ENCODE assay signal across 2 cellular contexts in the genomic region with DNA sequence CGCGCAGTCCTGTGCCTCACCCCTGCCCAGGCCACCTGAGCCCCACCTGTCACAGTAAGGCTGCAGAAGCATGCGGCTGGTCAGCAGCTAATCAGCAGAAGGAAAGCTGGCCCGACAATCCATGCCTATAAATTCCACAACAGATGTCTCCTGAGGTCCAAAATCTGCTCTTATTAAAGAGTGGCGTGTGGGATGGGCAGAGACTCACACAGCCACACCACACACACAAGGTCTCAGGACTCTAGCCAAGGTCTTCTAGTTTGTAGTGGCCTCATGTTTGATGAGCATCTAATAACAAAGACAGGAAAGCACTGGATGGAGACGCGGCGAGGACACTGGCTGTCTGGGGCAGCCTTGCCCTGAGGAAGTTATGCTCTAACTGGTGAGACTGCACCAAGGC.
TF ChIP-seq lines count a peak whose summit lies in the region.

No MANE protein-coding gene starts in this region.

TF ChIP-seq in GM23338, 12 proteins besides CTCF, POLR2A, EP300 and RAD21:
- no peak for TF ChIP-seq JUNB (IDR thresholded peaks at IDR 0.05; ENCODE audit: unreplicated experiment)
- TF ChIP-seq ZNF331 (CRISPR knock-in tag; IDR thresholded peaks at IDR 0.05; ENCODE audit: low read depth): no peak
- TF ChIP-seq, protein P1, sequence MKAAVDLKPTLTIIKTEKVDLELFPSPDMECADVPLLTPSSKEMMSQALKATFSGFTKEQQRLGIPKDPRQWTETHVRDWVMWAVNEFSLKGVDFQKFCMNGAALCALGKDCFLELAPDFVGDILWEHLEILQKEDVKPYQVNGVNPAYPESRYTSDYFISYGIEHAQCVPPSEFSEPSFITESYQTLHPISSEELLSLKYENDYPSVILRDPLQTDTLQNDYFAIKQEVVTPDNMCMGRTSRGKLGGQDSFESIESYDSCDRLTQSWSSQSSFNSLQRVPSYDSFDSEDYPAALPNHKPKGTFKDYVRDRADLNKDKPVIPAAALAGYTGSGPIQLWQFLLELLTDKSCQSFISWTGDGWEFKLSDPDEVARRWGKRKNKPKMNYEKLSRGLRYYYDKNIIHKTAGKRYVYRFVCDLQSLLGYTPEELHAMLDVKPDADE (IDR thresholded peaks at IDR 0.05): no peak
- TF ChIP-seq, protein P2, sequence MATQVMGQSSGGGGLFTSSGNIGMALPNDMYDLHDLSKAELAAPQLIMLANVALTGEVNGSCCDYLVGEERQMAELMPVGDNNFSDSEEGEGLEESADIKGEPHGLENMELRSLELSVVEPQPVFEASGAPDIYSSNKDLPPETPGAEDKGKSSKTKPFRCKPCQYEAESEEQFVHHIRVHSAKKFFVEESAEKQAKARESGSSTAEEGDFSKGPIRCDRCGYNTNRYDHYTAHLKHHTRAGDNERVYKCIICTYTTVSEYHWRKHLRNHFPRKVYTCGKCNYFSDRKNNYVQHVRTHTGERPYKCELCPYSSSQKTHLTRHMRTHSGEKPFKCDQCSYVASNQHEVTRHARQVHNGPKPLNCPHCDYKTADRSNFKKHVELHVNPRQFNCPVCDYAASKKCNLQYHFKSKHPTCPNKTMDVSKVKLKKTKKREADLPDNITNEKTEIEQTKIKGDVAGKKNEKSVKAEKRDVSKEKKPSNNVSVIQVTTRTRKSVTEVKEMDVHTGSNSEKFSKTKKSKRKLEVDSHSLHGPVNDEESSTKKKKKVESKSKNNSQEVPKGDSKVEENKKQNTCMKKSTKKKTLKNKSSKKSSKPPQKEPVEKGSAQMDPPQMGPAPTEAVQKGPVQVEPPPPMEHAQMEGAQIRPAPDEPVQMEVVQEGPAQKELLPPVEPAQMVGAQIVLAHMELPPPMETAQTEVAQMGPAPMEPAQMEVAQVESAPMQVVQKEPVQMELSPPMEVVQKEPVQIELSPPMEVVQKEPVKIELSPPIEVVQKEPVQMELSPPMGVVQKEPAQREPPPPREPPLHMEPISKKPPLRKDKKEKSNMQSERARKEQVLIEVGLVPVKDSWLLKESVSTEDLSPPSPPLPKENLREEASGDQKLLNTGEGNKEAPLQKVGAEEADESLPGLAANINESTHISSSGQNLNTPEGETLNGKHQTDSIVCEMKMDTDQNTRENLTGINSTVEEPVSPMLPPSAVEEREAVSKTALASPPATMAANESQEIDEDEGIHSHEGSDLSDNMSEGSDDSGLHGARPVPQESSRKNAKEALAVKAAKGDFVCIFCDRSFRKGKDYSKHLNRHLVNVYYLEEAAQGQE (IDR thresholded peaks at IDR 0.05; ENCODE audit: unreplicated experiment): no peak
- TF ChIP-seq POLR2AphosphoS5 (IDR thresholded peaks at IDR 0.05; ENCODE audit: low read depth): no peak
- no peak for TF ChIP-seq ZNF114 (CRISPR knock-in tag; IDR thresholded peaks at IDR 0.05)

TF ChIP-seq in GM12878, 131 proteins besides CTCF, POLR2A, EP300 and RAD21:
- TF ChIP-seq CREM (IDR thresholded peaks at IDR 0.05; ENCODE audit: low read depth) (no peak), KDM1A (IDR thresholded peaks at IDR 0.05; ENCODE audit: borderline replicate concordance) (no peak), MEF2A (IDR thresholded peaks at IDR 0.05; ENCODE audit: insufficient read depth, low read depth, low read length) (no peak), NRF1 (conservative IDR thresholded peaks at IDR 0.05; ENCODE audit: low read depth, low read length) (no peak), CEBPB (IDR thresholded peaks at IDR 0.05; ENCODE audit: borderline replicate concordance in 1 of 2, low read depth in 2 of 2, low read length in 2 of 2) (no peak), JUND (IDR thresholded peaks at IDR 0.05; ENCODE audit: low read depth, low read length) (no peak), BMI1 (IDR thresholded peaks at IDR 0.05; ENCODE audit: borderline replicate concordance) (no peak), NFYA (IDR thresholded peaks at IDR 0.05; ENCODE audit: borderline replicate concordance, low read depth, low read length) (no peak), BACH1 (IDR thresholded peaks at IDR 0.05; ENCODE audit: borderline replicate concordance) (no peak), POU2F2 (IDR thresholded peaks at IDR 0.05; ENCODE audit: borderline replicate concordance, low read depth, low read length) (no peak), MTA2 (IDR thresholded peaks at IDR 0.05; ENCODE audit: low read depth) (no peak), YY1 (IDR thresholded peaks at IDR 0.05; ENCODE audit: low read depth, low read length) (no peak), POLR2AphosphoS2 (IDR thresholded peaks at IDR 0.05; ENCODE audit: low read depth, low read length) (no peak)
- TF ChIP-seq, protein P3, sequence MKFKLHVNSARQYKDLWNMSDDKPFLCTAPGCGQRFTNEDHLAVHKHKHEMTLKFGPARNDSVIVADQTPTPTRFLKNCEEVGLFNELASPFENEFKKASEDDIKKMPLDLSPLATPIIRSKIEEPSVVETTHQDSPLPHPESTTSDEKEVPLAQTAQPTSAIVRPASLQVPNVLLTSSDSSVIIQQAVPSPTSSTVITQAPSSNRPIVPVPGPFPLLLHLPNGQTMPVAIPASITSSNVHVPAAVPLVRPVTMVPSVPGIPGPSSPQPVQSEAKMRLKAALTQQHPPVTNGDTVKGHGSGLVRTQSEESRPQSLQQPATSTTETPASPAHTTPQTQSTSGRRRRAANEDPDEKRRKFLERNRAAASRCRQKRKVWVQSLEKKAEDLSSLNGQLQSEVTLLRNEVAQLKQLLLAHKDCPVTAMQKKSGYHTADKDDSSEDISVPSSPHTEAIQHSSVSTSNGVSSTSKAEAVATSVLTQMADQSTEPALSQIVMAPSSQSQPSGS (IDR thresholded peaks at IDR 0.05; ENCODE audit: low read length): no peak
- TF ChIP-seq, protein P4, sequence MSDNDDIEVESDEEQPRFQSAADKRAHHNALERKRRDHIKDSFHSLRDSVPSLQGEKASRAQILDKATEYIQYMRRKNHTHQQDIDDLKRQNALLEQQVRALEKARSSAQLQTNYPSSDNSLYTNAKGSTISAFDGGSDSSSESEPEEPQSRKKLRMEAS (IDR thresholded peaks at IDR 0.05; ENCODE audit: low read depth, low read length): no peak
- TF ChIP-seq, protein P5, sequence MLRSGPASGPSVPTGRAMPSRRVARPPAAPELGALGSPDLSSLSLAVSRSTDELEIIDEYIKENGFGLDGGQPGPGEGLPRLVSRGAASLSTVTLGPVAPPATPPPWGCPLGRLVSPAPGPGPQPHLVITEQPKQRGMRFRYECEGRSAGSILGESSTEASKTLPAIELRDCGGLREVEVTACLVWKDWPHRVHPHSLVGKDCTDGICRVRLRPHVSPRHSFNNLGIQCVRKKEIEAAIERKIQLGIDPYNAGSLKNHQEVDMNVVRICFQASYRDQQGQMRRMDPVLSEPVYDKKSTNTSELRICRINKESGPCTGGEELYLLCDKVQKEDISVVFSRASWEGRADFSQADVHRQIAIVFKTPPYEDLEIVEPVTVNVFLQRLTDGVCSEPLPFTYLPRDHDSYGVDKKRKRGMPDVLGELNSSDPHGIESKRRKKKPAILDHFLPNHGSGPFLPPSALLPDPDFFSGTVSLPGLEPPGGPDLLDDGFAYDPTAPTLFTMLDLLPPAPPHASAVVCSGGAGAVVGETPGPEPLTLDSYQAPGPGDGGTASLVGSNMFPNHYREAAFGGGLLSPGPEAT (IDR thresholded peaks at IDR 0.05; ENCODE audit: low read depth): no peak
- TF ChIP-seq, protein P6, sequence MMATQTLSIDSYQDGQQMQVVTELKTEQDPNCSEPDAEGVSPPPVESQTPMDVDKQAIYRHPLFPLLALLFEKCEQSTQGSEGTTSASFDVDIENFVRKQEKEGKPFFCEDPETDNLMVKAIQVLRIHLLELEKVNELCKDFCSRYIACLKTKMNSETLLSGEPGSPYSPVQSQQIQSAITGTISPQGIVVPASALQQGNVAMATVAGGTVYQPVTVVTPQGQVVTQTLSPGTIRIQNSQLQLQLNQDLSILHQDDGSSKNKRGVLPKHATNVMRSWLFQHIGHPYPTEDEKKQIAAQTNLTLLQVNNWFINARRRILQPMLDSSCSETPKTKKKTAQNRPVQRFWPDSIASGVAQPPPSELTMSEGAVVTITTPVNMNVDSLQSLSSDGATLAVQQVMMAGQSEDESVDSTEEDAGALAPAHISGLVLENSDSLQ (IDR thresholded peaks at IDR 0.05): no peak
